Comparison of ENCODE assay signal across 23 cellular contexts in the genomic region with DNA sequence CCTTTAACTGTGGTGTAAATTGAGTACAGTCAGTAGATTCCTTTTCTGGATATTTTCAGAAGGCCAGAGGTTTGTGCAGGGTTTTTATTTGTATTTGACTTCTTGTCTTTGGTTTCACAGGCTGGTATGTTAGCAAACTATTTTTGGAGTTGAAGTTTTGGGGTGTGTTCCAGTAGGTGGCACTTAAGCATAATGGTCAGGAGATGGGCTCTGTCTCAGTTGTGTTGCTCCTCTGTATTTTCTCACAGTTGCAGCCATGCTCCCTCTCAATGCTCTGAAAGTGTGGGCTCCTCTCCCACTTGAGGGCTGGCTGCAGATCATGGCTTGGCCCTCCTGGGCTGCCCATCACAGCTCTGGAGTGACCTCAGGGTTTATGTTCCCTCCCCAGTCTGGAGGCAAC.
"Had no signal": no experiment of that assay in that cellular context is flagged by ENCODE, and none has a peak within 500 bp of the region (broad histone marks: within the 10 kb centered on the region; RNA-seq: fewer than 3 reads in every experiment).

No MANE protein-coding gene starts in this region.

- H3K27me3 ChIP-seq: ascending aorta, neural progenitor cell, right lobe of liver, thyroid gland, upper lobe of right lung had no signal

- H2AFZ ChIP-seq: neural progenitor cell had no signal

- H3K27ac ChIP-seq: ascending aorta, epithelial cell of prostate, neural progenitor cell, right lobe of liver, skin epidermis, stomach, thyroid gland, upper lobe of right lung, VCaP had no signal

- H3K9me3 ChIP-seq: ascending aorta, right lobe of liver, thyroid gland, upper lobe of right lung had no signal

- DNase-seq: activated CD4-positive, alpha-beta memory T cell treated with anti-CD3 and anti-CD28 coated beads for 36 hours; activated CD4-positive, alpha-beta T cell treated with anti-CD3 and anti-CD28 coated beads, Interleukin-2, amount 10 ng/mL, durations not matched to agents 24 days and 14 days; activated CD8-positive, alpha-beta memory T cell treated with anti-CD3 and anti-CD28 coated beads, Interleukin-2, amount 50 U/mL, for 4 hours; activated effector memory CD4-positive, alpha-beta T cell treated with anti-CD3 and anti-CD28 coated beads, Interleukin-2, amount 50 U/mL, for 16 hours; activated naive CD4-positive, alpha-beta T cell treated with anti-CD3 and anti-CD28 coated beads for 36 hours; activated naive CD8-positive, alpha-beta T cell treated with anti-CD3 and anti-CD28 coated beads, Interleukin-2, amount 10 ng/mL, durations not matched to agents 7 days and 5 days; activated T-cell treated with anti-CD3 and anti-CD28 coated beads, Interleukin-2, amount 50 U/mL, for 1 hour; caudate nucleus; effector CD8-positive, alpha-beta T cell; naive thymus-derived CD8-positive, alpha-beta T cell; right lobe of liver; stimulated activated CD4-positive, alpha-beta T cell treated with anti-CD3 and anti-CD28 coated beads, Interleukin-4, amount 100 ng/mL, for 24 hours; stomach; T-helper 1 cell; thyroid gland; upper lobe of right lung had no signal

- H3K4me2 ChIP-seq: neural progenitor cell had no signal

- H3K4me3 ChIP-seq: ascending aorta, neural progenitor cell, right lobe of liver, skin epidermis, stomach, thyroid gland, upper lobe of right lung had no signal

- H3K9ac ChIP-seq: neural progenitor cell had no signal

- ATAC-seq: activated CD4-positive, CD25-positive, alpha-beta regulatory T cell treated with anti-CD3 and anti-CD28 coated beads, Interleukin-2, amount 50 U/mL, for 24 hours; naive thymus-derived CD8-positive, alpha-beta T cell; stimulated activated effector memory CD8-positive, alpha-beta T cell treated with anti-CD3 and anti-CD28 coated beads, Interleukin-12 subunit alpha, Interleukin-12 subunit beta, amount 100 ng/mL, for 72 hours had no signal

- H3K36me3 ChIP-seq: ascending aorta, neural progenitor cell, right lobe of liver, stomach, thyroid gland, upper lobe of right lung had no signal

- H3K4me1 ChIP-seq: neural progenitor cell, right lobe of liver, stomach, thyroid gland, upper lobe of right lung had no signal
